8 cellular contexts compared by ENCODE assay signal in genomic region chr4:185810746-185811508, GRCh38. TPM values are rescaled to one million over a fixed set of nuclear protein-coding genes. Genes with fewer than 3 reads are reported as not detected.
A peak's percentile ranks its signal among the peaks of the same experiment; 100 is the strongest.
DNase-seq lines count a peak whose midpoint lies in the region; ATAC-seq and TF ChIP-seq lines count a peak whose summit lies in the region.

No MANE protein-coding gene starts in this region.

- 41 to 51% methylated on average over 13 of the region's 13 CpGs for WGBS in heart right ventricle, 2 donors
- WGBS in trophoblast cell (ENCODE audit: extremely low coverage, insufficient coverage, insufficient read length): no CpG with 5 or more reads among the region's 13 CpGs

- peak overlapping the region; percentile 76 for H3K14ac ChIP-seq in trophoblast cell (ENCODE audit: low read length)

- TF ChIP-seq CTCF in GM06990 (IDR thresholded peaks at IDR 0.05; ENCODE audit: insufficient read depth, low read length, poor library complexity, severe bottlenecking) (no peak), heart right ventricle (IDR thresholded peaks at IDR 0.05) (no peak)

- ATAC-seq in heart right ventricle (peak in 1 of 8 donors; percentile 10), HG03354 (IDR thresholded peaks at IDR 0.05; ENCODE audit: poor library complexity, severe bottlenecking, unreplicated experiment) (no peak)

- H3K18ac ChIP-seq in trophoblast cell (ENCODE audit: low read length): no peak overlapping the region

- H3K36me3 ChIP-seq in GM06990 (ENCODE audit: control insufficient read depth, insufficient read depth, low read length) (no peaks in the 10 kb centered on the region), heart right ventricle (no peaks in the 10 kb centered on the region), trophoblast cell (ENCODE audit: control insufficient read depth in 1 of 2, insufficient read depth in 2 of 2, low read length in 2 of 2) (no peaks in the 10 kb centered on the region)

- no peak overlapping the region for H2BK5ac ChIP-seq in trophoblast cell (ENCODE audit: low read depth, low read length, poor library complexity)

- H2BK12ac ChIP-seq in trophoblast cell (ENCODE audit: low read length): no peak overlapping the region

- H3K9ac ChIP-seq in trophoblast cell (ENCODE audit: low read length): no peak overlapping the region

- peak overlapping the region; percentile 68 for H2AFZ ChIP-seq in trophoblast cell (ENCODE audit: insufficient read depth, low read length, poor library complexity)

- H4K91ac ChIP-seq in trophoblast cell (ENCODE audit: low read depth, low read length): no peak overlapping the region

- H3K4me3 ChIP-seq in GM06990 (replicated peaks; ENCODE audit: low read depth, low read length) (peak overlapping the region; percentile 12), heart right ventricle (peak overlapping the region; percentile 36 to 68 (median 55)), trophoblast cell (ENCODE audit: low read depth, low read length) (no peak overlapping the region)

- in situ Hi-C loops in SK-MEL-5 (cut with HindIII; ENCODE audit: low pct_unique_long_range_greater_than_20kb, low sequenced_read_pairs): no loop called here

- H3K9me3 ChIP-seq in heart right ventricle (no peaks in the 10 kb centered on the region), trophoblast cell (ENCODE audit: insufficient read depth, low read depth, low read length) (no peaks in the 10 kb centered on the region)

- H3K4me1 ChIP-seq in heart right ventricle (peaks cover 0 to 5% (median 0%) of the 10 kb centered on the region in 9 donors), trophoblast cell (ENCODE audit: control insufficient read depth in 1 of 2, insufficient read depth in 2 of 2, low read length in 2 of 2) (peaks cover 8 to 10% of the 10 kb centered on the region in 2 experiments)

- peak overlapping the region; percentile 75 to 91 (median 86) for H3K27ac ChIP-seq in heart right ventricle
- no peak overlapping the region for H3K27ac ChIP-seq in trophoblast cell (ENCODE audit: low read depth, low read length)

- no peak overlapping the region for H2AK5ac ChIP-seq in trophoblast cell (ENCODE audit: low read length)

- H4K12ac ChIP-seq in trophoblast cell (ENCODE audit: low read depth, low read length): peak overlapping the region; percentile 15

- H3K23ac ChIP-seq in trophoblast cell (ENCODE audit: low read length): no peak overlapping the region

- intact Hi-C loops in heart right ventricle (cut with DNase I): loop anchor here in 3 of 10 donors (5.0 to 10.0 kb wide), 4 partner anchors 36 to 204 kb away; no protein-coding TSS in a partner anchor
- intact Hi-C loops in posterior cingulate gyrus (cut with DNase I): no loop called here

- H3K4me2 ChIP-seq in trophoblast cell (ENCODE audit: low read length): peak overlapping the region; percentile 5

- peak overlapping the region; percentile 55 for H2BK120ac ChIP-seq in trophoblast cell (ENCODE audit: insufficient read depth, low read length, poor library complexity)

- H4K8ac ChIP-seq in trophoblast cell (ENCODE audit: low read depth, low read length): no peak overlapping the region

- no peak for DNase-seq in GM06990 (ENCODE audit: extremely low read depth, insufficient read length)
- DNase-seq in SK-MEL-5 (ENCODE audit: low read depth, low spot score): peak; percentile 39
- DNase-seq in heart right ventricle: no peak
- peak in 1 of 2 donors; percentile 47 for DNase-seq in trophoblast cell
- DNase-seq in activated naive CD4-positive, alpha-beta T cell (lab: John Stamatoyannopoulos, UW): no peak
- DNase-seq in posterior cingulate gyrus: no peak
- no peak for DNase-seq in NCI-H2081 treated with DMSO at 0.1 percent for 48 hours (lab: John Stamatoyannopoulos, UW)

- no peaks in the 10 kb centered on the region for H3K79me2 ChIP-seq in trophoblast cell (ENCODE audit: control insufficient read depth, insufficient read depth, low read length, poor library complexity)

- H3K79me1 ChIP-seq in trophoblast cell (ENCODE audit: low read length): peaks cover 2% of the 10 kb centered on the region

- H3K27me3 ChIP-seq in GM06990 (replicated peaks; ENCODE audit: control insufficient read depth, insufficient read depth, low read length) (no peaks in the 10 kb centered on the region), heart right ventricle (no peaks in the 10 kb centered on the region), trophoblast cell (ENCODE audit: insufficient read depth, low read length) (no peaks in the 10 kb centered on the region)

- H3K4ac ChIP-seq in trophoblast cell (ENCODE audit: low read depth, low read length): no peak overlapping the region

RNA-seq across cellular contexts. Expression of gene SORBS2, which starts 1.1 kb away (rescaled TPM):
- total RNA-seq in SK-MEL-5 (2014; rRNA removed; shearing (Covaris generic)): 45.8 and 49.8 TPM in 2 replicates
- polyA plus RNA-seq in SK-MEL-5 (2015; cell fraction: cytosol; rRNA removed): 79.8 and 87.2 TPM in 2 replicates
- polyA plus RNA-seq in SK-MEL-5 (2015; cell fraction: nucleus; rRNA removed): 83.2 and 116 TPM in 2 replicates
- total RNA-seq in heart right ventricle: 1,000 to 10,000 TPM in 8 of 10 donors, 100 to 1,000 TPM in 2; 975 to 3,169 (median 1,932) TPM
- polyA plus RNA-seq in heart right ventricle: 100 to 1,000 TPM; 175 to 259 TPM
- 4.9 and 7.0 TPM in 2 replicates for polyA plus RNA-seq in trophoblast cell (2013)

Comparison
In these comparisons a context has a peak if more than half of its experiments do, and no peak if none do; other contexts are left out.
1. RNA of gene SORBS2, which starts 1.1 kb away (total RNA-seq): 975 to 3,169 TPM in heart right ventricle; 45.8 to 49.8 TPM in SK-MEL-5; every median in the first group is over 10 times any median in the second.